8 cellular contexts compared by ENCODE assay signal in the genomic region with DNA sequence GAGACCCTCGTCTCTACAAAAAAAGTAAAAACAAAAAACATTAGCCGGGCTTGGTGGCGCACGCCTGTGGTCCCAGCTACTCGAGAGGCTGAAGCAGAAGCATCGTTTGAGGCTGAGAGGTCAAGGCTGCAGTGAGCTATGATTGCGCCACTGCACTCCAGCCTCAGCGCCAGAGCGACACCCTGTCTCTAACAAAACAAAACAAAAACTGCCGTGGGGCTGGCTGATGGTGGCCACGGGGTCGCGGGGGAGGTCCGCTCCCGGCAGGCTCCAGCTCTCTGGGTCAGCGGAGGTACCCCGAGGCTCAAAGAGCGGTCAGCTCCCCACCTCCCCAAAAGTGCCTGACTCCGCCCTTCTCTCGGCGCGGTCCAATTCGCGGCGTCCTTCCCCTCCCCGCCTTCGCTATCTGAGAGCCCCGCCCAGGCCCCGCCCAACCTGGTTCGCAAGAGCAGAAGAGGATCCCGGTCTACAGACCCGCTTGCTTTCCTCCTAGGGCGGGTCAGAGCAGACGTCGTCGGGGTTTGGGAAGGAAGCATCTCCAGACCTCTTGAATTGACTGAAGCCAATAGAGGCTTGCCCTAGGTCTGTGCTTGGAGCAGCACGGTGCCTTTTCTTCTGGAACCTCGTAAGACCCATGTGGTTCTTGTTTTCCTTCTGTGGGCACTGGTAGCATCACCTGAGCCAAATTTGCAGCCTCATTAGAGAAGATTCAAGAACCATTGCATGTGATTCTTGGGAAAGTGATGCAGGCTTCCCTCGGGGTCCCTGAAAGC. TPM values are rescaled to one million over a fixed set of nuclear protein-coding genes. Genes with fewer than 3 reads are reported as not detected.
A peak's percentile ranks its signal among the peaks of the same experiment; 100 is the strongest.
DNase-seq lines count a peak whose midpoint lies in the region; ATAC-seq and TF ChIP-seq lines count a peak whose summit lies in the region.

No MANE protein-coding gene starts in this region.

- H3K36me3 Mint-ChIP-seq in CD14-positive monocyte = peaks cover 0 to 9% of the 10 kb centered on the region in 2 donors

- H3K27ac ChIP-seq in esophagus (ENCODE audit: low read depth in 2 of 2, low read length in 1 of 2) (no peak overlapping the region), PC-3 (ENCODE audit: low read length) (no peak overlapping the region), vagina (no peak overlapping the region)

- H3K9me3 ChIP-seq in esophagus (ENCODE audit: control insufficient read depth in 2 of 2, insufficient read depth in 1 of 2, low read depth in 1 of 2, low read length in 1 of 2) (peaks cover 4 to 8% of the 10 kb centered on the region in 2 donors), PC-3 (ENCODE audit: low read length) (no peaks in the 10 kb centered on the region), vagina (no peaks in the 10 kb centered on the region)

- no peaks in the 10 kb centered on the region for H4K20me1 ChIP-seq in PC-3 (ENCODE audit: low read length)

- peaks cover 0 to 36% (median 31%) of the 10 kb centered on the region in 7 donors for H3K9me3 Mint-ChIP-seq in CD14-positive monocyte

- no peaks in the 10 kb centered on the region for H3K9me2 ChIP-seq in PC-3 (replicated peaks; ENCODE audit: low read length)

- H3F3A ChIP-seq in PC-3 (ENCODE audit: low read length, unreplicated experiment) = no peaks in the 10 kb centered on the region

- TF ChIP-seq CTCF in CD14-positive monocyte (IDR thresholded peaks at IDR 0.05) (no peak), PC-3 (conservative IDR thresholded peaks at IDR 0.05; ENCODE audit: low read depth, low read length) (no peak), vagina (IDR thresholded peaks at IDR 0.05) (no peak)

- no peak overlapping the region for H3K9ac ChIP-seq in PC-3 (ENCODE audit: low read length)

- 6 to 7% methylated on average over 37 to 39 of the region's 39 CpGs for WGBS in esophagus, 2 donors

- POLR2A ChIA-PET in PC-3 (lab: Charles Lee; ENCODE audit: unreplicated experiment) = no interaction called here

- H3K27ac Mint-ChIP-seq in CD14-positive monocyte = no peak overlapping the region

- BruUV-seq in PC-3 (replicated peaks; lab: Mats Ljungman, UMichigan) = no TSS peak

- H3K4me2 ChIP-seq in PC-3 (ENCODE audit: low read length) = no peak overlapping the region

- no peak overlapping the region for H2AFZ ChIP-seq in PC-3 (ENCODE audit: low read length)

- H3K4me3 ChIP-seq in esophagus (ENCODE audit: low read depth in 1 of 2, low read length in 2 of 2) (peak overlapping the region; percentile 19 to 28), PC-3 (ENCODE audit: low read length) (no peak overlapping the region), vagina (peak overlapping the region in 1 of 2 donors; percentile 13)

- ATAC-seq in GM19351 (IDR thresholded peaks at IDR 0.05; ENCODE audit: unreplicated experiment) = peak; percentile 69
- no peak for ATAC-seq in PC-3
- no peak for ATAC-seq in left colon

- H3K4me1 ChIP-seq in esophagus (ENCODE audit: control insufficient read depth in 2 of 2, insufficient read depth in 2 of 2, low read length in 1 of 2) (peaks cover 6 to 8% of the 10 kb centered on the region in 2 donors), PC-3 (ENCODE audit: insufficient read depth, low read length) (peaks cover 9% of the 10 kb centered on the region), vagina (peaks cover 20% of the 10 kb centered on the region)

- no peaks in the 10 kb centered on the region for H3K79me2 ChIP-seq in PC-3 (ENCODE audit: low read length)

- intact Hi-C loops in CD14-positive monocyte (cut with micrococcal nuclease) = no loop called here
- intact Hi-C loops in PC-3 (cut with micrococcal nuclease) = loop anchor here (5.0 kb wide), 1 partner anchor 137 kb away; no protein-coding TSS in a partner anchor
- intact Hi-C loops in vagina (cut with DNase I) = no loop called here
- intact Hi-C loops in left colon (cut with DNase I, micrococcal nuclease) = no loop called here

- H3K4me1 Mint-ChIP-seq in CD14-positive monocyte = peaks cover 25% of the 10 kb centered on the region

- H3K36me3 ChIP-seq in esophagus (ENCODE audit: control insufficient read depth in 2 of 2, insufficient read depth in 2 of 2, low read length in 1 of 2) (no peaks in the 10 kb centered on the region), PC-3 (ENCODE audit: low read depth, low read length) (no peaks in the 10 kb centered on the region), vagina (no peaks in the 10 kb centered on the region)

- H3K27me3 ChIP-seq in esophagus (ENCODE audit: control insufficient read depth in 1 of 2, insufficient read depth in 2 of 2, low read length in 2 of 2) (peaks cover 0 to 37% of the 10 kb centered on the region in 2 donors), PC-3 (ENCODE audit: low read length) (peaks cover 60% of the 10 kb centered on the region), vagina (peaks cover 25% of the 10 kb centered on the region)

- CTCF ChIA-PET in PC-3 (lab: Charles Lee) = no interaction called here

- H3K4me3 Mint-ChIP-seq in CD14-positive monocyte = peak overlapping the region; percentile 77 to 87

- H3K27me3 Mint-ChIP-seq in CD14-positive monocyte (ENCODE audit: low read depth in 3 of 3) = peaks cover 74 to 81% (median 80%) of the 10 kb centered on the region in 3 donors

- TF ChIP-seq POLR2A in vagina (IDR thresholded peaks at IDR 0.05) = no peak

- DNase-seq in CD14-positive monocyte (ENCODE audit: low spot score) (no peak), NCI-H748 treated with DMSO at 0.1 percent for 48 hours (lab: John Stamatoyannopoulos, UW) (peak; percentile 12), PC-3 (no peak), vagina (ENCODE audit: extremely low spot score in 2 of 2) (no peak), left colon (no peak)
- peak; percentile 28 for DNase-seq in stimulated activated CD4-positive, alpha-beta T cell treated with anti-CD3 and anti-CD28 coated beads, Interleukin-12 subunit alpha, Interleukin-12 subunit beta, amount 100 ng/mL, for 4 hours

RNA-seq across cellular contexts. Expression of gene RAX, which starts 7.8 kb away (rescaled TPM):
- polyA plus RNA-seq in CD14-positive monocyte (not detected), esophagus (under 1 TPM; 0.01 to 0.14 TPM)
- total RNA-seq in PC-3 (2014; rRNA removed) (not detected in 2 replicates), vagina (not detected), left colon (not detected)

RNA-seq across cellular contexts. Expression of gene GRP, which starts 45.5 kb away (rescaled TPM):
- polyA plus RNA-seq in CD14-positive monocyte = not detected
- not detected for polyA plus RNA-seq in esophagus
- not detected in 2 replicates for total RNA-seq in PC-3 (2014; rRNA removed)
- not detected for total RNA-seq in vagina
- total RNA-seq in left colon = under 1 TPM in 1 of 2 donors, not detected in 1; 0.81 TPM

RNA-seq across cellular contexts. Expression of gene CPLX4, which starts 53.0 kb away (rescaled TPM):
- polyA plus RNA-seq in CD14-positive monocyte (not detected), esophagus (not detected)
- total RNA-seq in PC-3 (2014; rRNA removed) (not detected in 2 replicates), vagina (not detected), left colon (not detected)

Comparison
In these comparisons a context has a peak if more than half of its experiments do, and no peak if none do; other contexts are left out.
1. DNase-seq: peak in NCI-H748 treated with DMSO at 0.1 percent for 48 hours (single experiment) and stimulated activated CD4-positive, alpha-beta T cell treated with anti-CD3 and anti-CD28 coated beads, Interleukin-12 subunit alpha, Interleukin-12 subunit beta, amount 100 ng/mL, for 4 hours (single experiment); none in CD14-positive monocyte (single experiment), PC-3 (single experiment), vagina (0 of 2) and left colon (0 of 2).